8 cellular contexts compared by ENCODE assay signal in the genomic region with DNA sequence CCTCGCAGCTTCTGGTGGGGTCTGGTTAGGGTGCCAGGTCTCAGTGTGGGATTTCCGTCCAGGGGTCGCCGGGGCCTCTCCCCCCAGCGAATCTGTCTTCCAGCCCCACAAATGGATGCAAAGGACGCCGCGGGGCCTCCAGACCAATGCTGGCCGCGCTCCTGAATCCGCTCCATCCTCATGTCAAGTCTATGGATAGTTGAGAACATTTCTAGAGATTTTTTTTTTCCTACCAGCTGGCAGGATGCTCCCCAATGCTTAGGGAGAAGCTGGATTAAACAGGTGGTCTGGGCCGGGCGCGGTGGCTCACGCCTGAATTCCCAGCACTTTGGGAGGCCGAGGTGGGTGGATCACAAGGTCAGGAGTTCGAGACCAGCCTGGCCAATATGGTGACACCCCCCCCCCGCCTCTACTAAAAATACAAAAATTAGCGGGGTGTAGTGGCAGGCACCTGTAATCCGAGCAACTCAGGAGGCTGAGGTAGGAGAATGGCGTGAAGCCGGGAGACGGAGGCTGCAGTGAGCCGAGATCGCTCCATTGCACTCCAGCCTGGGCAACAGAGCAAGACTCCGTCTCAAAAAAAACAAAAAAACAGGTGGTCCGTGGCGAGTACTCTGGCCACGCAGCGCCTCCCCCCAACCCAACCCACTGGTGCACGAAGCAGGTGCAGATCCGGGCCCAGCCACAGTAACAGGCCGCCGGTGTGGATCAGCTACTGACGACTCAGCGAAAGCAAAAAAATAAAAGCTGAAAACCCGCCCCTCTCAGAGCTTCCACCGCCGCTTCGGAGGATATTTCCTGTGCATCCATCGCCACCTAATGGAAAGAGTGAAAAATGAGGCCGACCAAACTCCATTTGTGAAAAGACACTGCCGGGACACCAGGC. TPM values are rescaled to one million over a fixed set of nuclear protein-coding genes. Genes with fewer than 3 reads are reported as not detected.
DNase-seq lines count a peak whose midpoint lies in the region; ATAC-seq and TF ChIP-seq lines count a peak whose summit lies in the region.

No MANE protein-coding gene starts in this region.

- peak overlapping the region; percentile 63 for H3K4me3 Mint-ChIP-seq in activated CD4-positive, alpha-beta memory T cell treated with anti-CD3 and anti-CD28 coated beads for 36 hours

- H3K9me3 Mint-ChIP-seq in activated CD4-positive, alpha-beta memory T cell treated with anti-CD3 and anti-CD28 coated beads for 36 hours, result no peaks in the 10 kb centered on the region

- no peaks in the 10 kb centered on the region for H3K36me3 Mint-ChIP-seq in activated CD4-positive, alpha-beta memory T cell treated with anti-CD3 and anti-CD28 coated beads for 36 hours

- H3K4me1 ChIP-seq in ectodermal cell (ENCODE audit: control insufficient read depth, insufficient read depth, low read length), result peaks cover 11% of the 10 kb centered on the region
- peaks cover 40% of the 10 kb centered on the region for H3K4me1 ChIP-seq in lower lobe of right lung

- H3K27me3 Mint-ChIP-seq in activated CD4-positive, alpha-beta memory T cell treated with anti-CD3 and anti-CD28 coated beads for 36 hours, result peaks cover 23% of the 10 kb centered on the region

- H3K27ac ChIP-seq in ectodermal cell (ENCODE audit: insufficient read depth, low read depth, low read length, poor library complexity, severe bottlenecking) (peak overlapping the region; percentile 67), lower lobe of right lung (peak overlapping the region; percentile 68)

- H3K27ac Mint-ChIP-seq in activated CD4-positive, alpha-beta memory T cell treated with anti-CD3 and anti-CD28 coated beads for 36 hours, result no peak overlapping the region

- CTCF ChIA-PET in activated CD4-positive, alpha-beta memory T cell treated with anti-CD3 and anti-CD28 coated beads for 36 hours (lab: Charles Lee), result interaction anchor here (0.7 to 2.9 kb wide), 53 partner anchors 8 to 836 kb away, joined by 3 to 52 read pairs (median 4); partner anchors contain the start of genes GLOD4, MRM3, TIMM22 and VPS53

- DNase-seq in DMS114 treated with DMSO at 0.1 percent for 48 hours (lab: John Stamatoyannopoulos, UW; ENCODE audit: unreplicated experiment) (peak; percentile 80), NCI-H774 (lab: John Stamatoyannopoulos, UW) (peak; percentile 59), lower lobe of right lung (peak; percentile 78)
- peak; percentile 86 for DNase-seq in activated CD4-positive, alpha-beta memory T cell treated with anti-CD3 and anti-CD28 coated beads for 36 hours
- peak; percentile 53 to 71 (median 67) for DNase-seq in stimulated activated CD4-positive, alpha-beta T cell treated with anti-CD3 and anti-CD28 coated beads, TNF-alpha, amount 100 ng/mL, for 24 hours (ENCODE audit: low read depth in 3 of 3)

- H3K36me3 ChIP-seq in ectodermal cell (ENCODE audit: control insufficient read depth, insufficient read depth, low read length) (no peaks in the 10 kb centered on the region), lower lobe of right lung (no peaks in the 10 kb centered on the region)

- no peaks in the 10 kb centered on the region for H3K27me3 ChIP-seq in ectodermal cell (ENCODE audit: control insufficient read depth, insufficient read depth, low read length, poor library complexity, severe bottlenecking)
- no peaks in the 10 kb centered on the region for H3K27me3 ChIP-seq in lower lobe of right lung (ENCODE audit: low read depth)

- TF ChIP-seq CTCF in lower lobe of right lung (IDR thresholded peaks at IDR 0.05), result peak; percentile 77

- peak overlapping the region; percentile 80 for H3K4me3 ChIP-seq in ectodermal cell (ENCODE audit: insufficient read depth, low read depth, low read length)
- peak overlapping the region; percentile 72 for H3K4me3 ChIP-seq in lower lobe of right lung

- intact Hi-C loops in activated CD4-positive, alpha-beta memory T cell treated with anti-CD3 and anti-CD28 coated beads for 36 hours (cut with micrococcal nuclease), result loop anchor here (1.0 to 5.0 kb wide), 4 partner anchors 16 to 568 kb away; partner anchors contain the start of genes GLOD4 and MRM3
- intact Hi-C loops in lower lobe of right lung (cut with DNase I), result no loop called here

- peaks cover 11% of the 10 kb centered on the region for H3K4me1 Mint-ChIP-seq in activated CD4-positive, alpha-beta memory T cell treated with anti-CD3 and anti-CD28 coated beads for 36 hours (ENCODE audit: low read depth)

- WGBS in ectodermal cell, 2 experiments, result 52 to 55% methylated on average over 43 of the region's 43 CpGs

- ATAC-seq in HG03460 (IDR thresholded peaks at IDR 0.05; ENCODE audit: unreplicated experiment) (peak; percentile 37), lower lobe of right lung (peak; percentile 77 to 80), HG03108 (IDR thresholded peaks at IDR 0.05; ENCODE audit: unreplicated experiment) (no peak)

- H3K9me3 ChIP-seq in ectodermal cell (ENCODE audit: control insufficient read depth, low read length) (no peaks in the 10 kb centered on the region), lower lobe of right lung (no peaks in the 10 kb centered on the region)

- POLR2A ChIA-PET in activated CD4-positive, alpha-beta memory T cell treated with anti-CD3 and anti-CD28 coated beads for 36 hours (lab: Charles Lee), result interaction anchor here (0.7 to 2.6 kb wide), 2 partner anchors 17 to 199 kb away, joined by 3 to 8 read pairs; partner anchors contain the start of genes GLOD4 and MRM3

RNA-seq across cellular contexts. Expression of gene NXN, which starts 1.1 kb away (rescaled TPM):
- total RNA-seq in activated CD4-positive, alpha-beta memory T cell treated with anti-CD3 and anti-CD28 coated beads for 36 hours, result under 1 TPM; 0.31 to 0.33 TPM
- polyA plus RNA-seq in ectodermal cell (2013, experiment 1 of 4), result 83.0 TPM
- 85.2 TPM for polyA plus RNA-seq in ectodermal cell (2013, experiment 2 of 4)
- polyA plus RNA-seq in ectodermal cell (2013, experiment 3 of 4), result 63.8 TPM
- 65.9 TPM for polyA plus RNA-seq in ectodermal cell (2013, experiment 4 of 4)
- 42.6 TPM for total RNA-seq in lower lobe of right lung

RNA-seq across cellular contexts. Expression of gene TIMM22, which starts 16.3 kb away (rescaled TPM):
- total RNA-seq in activated CD4-positive, alpha-beta memory T cell treated with anti-CD3 and anti-CD28 coated beads for 36 hours, result 1 to 10 TPM; 8.0 to 9.6 TPM
- 13.9 TPM for polyA plus RNA-seq in ectodermal cell (2013, experiment 1 of 4)
- 15.7 TPM for polyA plus RNA-seq in ectodermal cell (2013, experiment 2 of 4)
- polyA plus RNA-seq in ectodermal cell (2013, experiment 3 of 4), result 11.9 TPM
- 13.6 TPM for polyA plus RNA-seq in ectodermal cell (2013, experiment 4 of 4)
- 9.1 TPM for total RNA-seq in lower lobe of right lung

Comparison
In these comparisons a context has a peak if more than half of its experiments do, and no peak if none do; other contexts are left out.
1. RNA of gene NXN, which starts 1.1 kb away (total RNA-seq): 42.6 TPM in lower lobe of right lung (single experiment); 0.31 to 0.33 TPM in activated CD4-positive, alpha-beta memory T cell treated with anti-CD3 and anti-CD28 coated beads for 36 hours; every median in the first group is over 10 times any median in the second.
2. Peak in every context shown above with its lines, with median percentiles within 50 percentile points of each other: DNase-seq.